8 cellular contexts compared by ENCODE assay signal in the genomic region with DNA sequence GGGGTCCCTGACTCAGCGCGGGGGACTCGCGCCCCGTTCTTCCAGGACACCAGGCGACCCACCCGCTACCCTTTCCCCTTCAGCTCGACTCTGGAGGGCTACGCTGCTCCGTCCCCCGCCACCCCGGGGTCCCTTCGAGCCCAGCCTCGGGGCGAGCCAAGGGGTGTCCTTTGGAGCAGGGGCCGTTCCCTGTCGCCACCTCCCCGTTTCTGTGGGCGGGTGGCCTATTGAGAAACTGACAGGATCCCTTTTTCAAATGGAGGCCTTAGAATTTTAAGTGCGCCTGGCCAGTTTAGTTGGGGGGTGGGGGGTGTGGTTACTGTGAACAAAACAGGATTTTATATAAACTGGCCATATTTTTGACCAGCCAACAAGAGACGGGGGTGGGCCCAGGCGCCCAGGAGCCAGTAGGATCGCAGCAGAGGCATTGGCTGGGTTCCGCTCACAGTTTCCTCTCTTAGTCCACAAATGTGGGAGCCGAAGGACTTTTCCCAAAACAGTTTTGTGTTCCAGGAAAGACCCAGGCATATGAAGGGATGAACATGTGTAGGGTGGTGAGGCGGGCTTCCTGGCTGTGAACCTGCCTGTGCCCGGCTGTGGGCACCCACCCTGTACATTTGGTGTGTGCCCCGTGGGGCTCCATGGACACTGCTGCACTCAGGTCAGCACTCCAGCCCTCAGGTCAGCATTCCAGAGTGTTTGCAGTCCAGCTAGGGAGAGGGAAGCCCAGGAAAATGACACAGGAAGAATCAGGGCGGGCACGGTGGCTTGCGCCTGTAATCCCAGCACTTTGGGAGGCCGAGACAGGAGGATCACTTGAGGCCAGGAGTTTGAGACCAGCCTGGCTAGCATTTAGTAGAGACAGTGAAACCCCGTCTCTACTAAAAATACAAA. TPM values are rescaled to one million over a fixed set of nuclear protein-coding genes. Genes with fewer than 3 reads are reported as not detected.
DNase-seq lines count a peak whose midpoint lies in the region; ATAC-seq, FAIRE-seq and TF ChIP-seq lines count a peak whose summit lies in the region.

No MANE protein-coding gene starts in this region.

- ATAC-seq in RWPE2 (ENCODE audit: low read depth): no peak
- ATAC-seq in aorta (ENCODE audit: low FRiP score): peak; percentile 86
- ATAC-seq in foreskin keratinocyte: no peak
- no peak for ATAC-seq in HG03460 (IDR thresholded peaks at IDR 0.05; ENCODE audit: unreplicated experiment)

- intact Hi-C loops in esophagus squamous epithelium (cut with DNase I) (no loop called here), aorta (cut with DNase I) (no loop called here)

- H3K27me3 ChIP-seq in RWPE2 (ENCODE audit: insufficient read depth, poor library complexity, severe bottlenecking): no peaks in the 10 kb centered on the region
- H3K27me3 ChIP-seq in esophagus squamous epithelium: peaks cover 0 to 58% (median 0%) of the 10 kb centered on the region in 4 donors
- no peaks in the 10 kb centered on the region for H3K27me3 ChIP-seq in aorta (ENCODE audit: control insufficient read depth in 1 of 2, insufficient read depth in 2 of 2, low read length in 1 of 2)
- peaks cover 28% of the 10 kb centered on the region for H3K27me3 ChIP-seq in foreskin keratinocyte

- TF ChIP-seq CTCF in RWPE2 (IDR thresholded peaks at IDR 0.05; ENCODE audit: poor library complexity, severe bottlenecking) (no peak), esophagus squamous epithelium (IDR thresholded peaks at IDR 0.05) (no peak), foreskin keratinocyte (conservative IDR thresholded peaks at IDR 0.05) (no peak)

- H3K9me3 ChIP-seq in RWPE2 (ENCODE audit: severe bottlenecking): no peaks in the 10 kb centered on the region
- no peaks in the 10 kb centered on the region for H3K9me3 ChIP-seq in esophagus squamous epithelium
- H3K9me3 ChIP-seq in aorta (ENCODE audit: control insufficient read depth, low read length): no peaks in the 10 kb centered on the region

- peak in 2 of 4 donors; percentile 36 to 65 for TF ChIP-seq POLR2A in esophagus squamous epithelium (IDR thresholded peaks at IDR 0.05)

- H3K36me3 ChIP-seq in RWPE2 (ENCODE audit: low read depth) (no peaks in the 10 kb centered on the region; the same call in 1 of the 2 replicates), esophagus squamous epithelium (no peaks in the 10 kb centered on the region), aorta (ENCODE audit: control insufficient read depth in 1 of 2, insufficient read depth in 2 of 2, low read length in 1 of 2) (no peaks in the 10 kb centered on the region)

- FAIRE-seq in G401.6 (lab: Jason Lieb, UNC): peak; percentile 97

- H3K27ac ChIP-seq in RWPE2 (ENCODE audit: poor library complexity, severe bottlenecking): no peak overlapping the region
- peak overlapping the region; percentile 85 to 97 (median 94) for H3K27ac ChIP-seq in esophagus squamous epithelium
- peak overlapping the region; percentile 92 to 96 for H3K27ac ChIP-seq in aorta (ENCODE audit: low read depth in 1 of 2, low read length in 2 of 2)
- H3K27ac ChIP-seq in foreskin keratinocyte: no peak overlapping the region

- WGBS in esophagus squamous epithelium, 2 donors: 50 to 53% methylated on average over 13 to 16 of the region's 33 CpGs
- 9 to 11% methylated on average over 33 of the region's 33 CpGs for WGBS in aorta, 2 donors

- H3K4me1 ChIP-seq in RWPE2 (ENCODE audit: insufficient read depth, poor library complexity, severe bottlenecking) (peaks cover 3% of the 10 kb centered on the region), esophagus squamous epithelium (peaks cover 29 to 70% (median 35%) of the 10 kb centered on the region in 3 donors), aorta (ENCODE audit: control insufficient read depth in 1 of 2, insufficient read depth in 2 of 2, low read length in 2 of 2) (peaks cover 0 to 5% of the 10 kb centered on the region in 2 donors), foreskin keratinocyte (no peaks in the 10 kb centered on the region)

- DNase-seq in RWPE2 (ENCODE audit: low spot score) (no peak), esophagus squamous epithelium (lab: John Stamatoyannopoulos, UW) (no peak), myocyte (ENCODE audit: low read depth) (peak; percentile 41), aorta (peak; percentile 90 to 94), foreskin keratinocyte (no peak)
- DNase-seq in activated CD8-positive, alpha-beta memory T cell treated with anti-CD3 and anti-CD28 coated beads for 24 hours: no peak

- H3K4me3 ChIP-seq in RWPE2 (ENCODE audit: severe bottlenecking) (peak overlapping the region; percentile 34), esophagus squamous epithelium (peak overlapping the region; percentile 46 to 78 (median 68)), aorta (ENCODE audit: low read length in 2 of 2) (peak overlapping the region; percentile 91)

RNA-seq across cellular contexts. Expression of a gene that starts 0.7 kb away (rescaled TPM):
- total RNA-seq in esophagus squamous epithelium (100 to 1,000 TPM in 1 of 4 donors, 10 to 100 TPM in 2, 1 to 10 TPM in 1; 6.1 to 154 (median 28.2) TPM), myocyte (197 and 208 TPM in 2 replicates), aorta (100 to 1,000 TPM; 657 to 732 TPM), foreskin keratinocyte (7.5 and 11.2 TPM in 2 replicates)
- 598 TPM for polyA plus RNA-seq in myocyte (2012)
- polyA plus RNA-seq in aorta (100 to 1,000 TPM; 203 to 497 TPM), foreskin keratinocyte (6.3 and 8.3 TPM in 2 replicates)

RNA-seq across cellular contexts. Expression of a gene that starts 22.9 kb away (rescaled TPM):
- total RNA-seq in esophagus squamous epithelium (1 to 10 TPM in 2 of 4 donors, under 1 TPM in 2; 0.42 to 6.9 (median 1.1) TPM), myocyte (0.10 and 1.7 TPM in 2 replicates), aorta (10 to 100 TPM; 10.1 to 13.9 TPM), foreskin keratinocyte (0.04 TPM in 1 of 2 replicates, not detected in the other)
- polyA plus RNA-seq in myocyte (2012): 1.3 TPM
- polyA plus RNA-seq in aorta (under 1 TPM; 0.25 to 0.82 TPM), foreskin keratinocyte (not detected in 2 replicates)

RNA-seq across cellular contexts. Expression of a gene that starts 53.8 kb away (rescaled TPM):
- total RNA-seq in esophagus squamous epithelium (100 to 1,000 TPM; 172 to 414 (median 262) TPM), myocyte (437 and 456 TPM in 2 replicates), aorta (100 to 1,000 TPM; 110 to 156 TPM), foreskin keratinocyte (339 and 389 TPM in 2 replicates)
- 442 TPM for polyA plus RNA-seq in myocyte (2012)
- polyA plus RNA-seq in aorta (100 to 1,000 TPM in 1 of 2 donors, 10 to 100 TPM in 1; 70.7 to 174 TPM), foreskin keratinocyte (375 and 407 TPM in 2 replicates)

Comparison
In these comparisons a context has a peak if more than half of its experiments do, and no peak if none do; other contexts are left out.
1. DNase-seq: peak in myocyte (single experiment) and aorta (2 of 2); none in RWPE2 (single experiment), esophagus squamous epithelium (single experiment), activated CD8-positive, alpha-beta memory T cell treated with anti-CD3 and anti-CD28 coated beads for 24 hours (single experiment) and foreskin keratinocyte (0 of 2).
2. H3K27ac ChIP-seq: peak in esophagus squamous epithelium (4 of 4) and aorta (2 of 2); none in RWPE2 (single experiment) and foreskin keratinocyte (single experiment).
3. H3K4me3 ChIP-seq: peak in every context shown above with its lines; median percentile 91 in aorta; 68 in esophagus squamous epithelium; 34 in RWPE2.